8 cellular contexts compared by ENCODE assay signal in the genomic region with DNA sequence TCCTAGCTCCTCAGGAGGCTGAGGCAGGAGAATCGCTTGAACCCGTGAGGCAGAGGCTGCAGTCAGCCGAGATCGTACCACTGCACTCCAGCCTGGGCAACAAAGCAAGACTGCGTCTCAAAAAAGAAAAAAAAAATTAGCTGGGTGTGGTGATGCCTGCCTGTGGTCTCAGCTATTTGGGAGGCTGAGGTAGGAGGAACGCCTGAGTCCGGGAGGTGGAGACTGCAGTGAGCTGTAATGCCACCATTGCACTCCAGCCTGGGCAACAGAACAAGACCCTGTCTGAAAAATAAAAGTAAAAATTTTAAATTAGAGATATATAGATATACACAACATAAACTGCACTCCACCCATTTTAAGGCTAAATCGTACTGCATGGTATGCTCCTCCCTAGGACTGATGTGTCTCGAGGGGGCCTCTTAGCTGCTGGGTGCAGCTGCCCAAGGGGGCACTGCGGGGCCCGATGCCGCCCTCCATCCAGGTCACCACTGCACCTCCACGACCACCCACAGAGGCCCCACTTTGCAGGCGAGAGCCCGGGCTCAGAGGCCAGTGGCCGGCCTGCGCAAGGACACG. TPM values are rescaled to one million over a fixed set of nuclear protein-coding genes. Genes with fewer than 3 reads are reported as not detected.
DNase-seq lines count a peak whose midpoint lies in the region; ATAC-seq and TF ChIP-seq lines count a peak whose summit lies in the region.

No MANE protein-coding gene starts in this region.

- H3K27me3 Mint-ChIP-seq in activated T-helper 17 cell treated with anti-CD3 and anti-CD28 coated beads, Interleukin-2, amount 50 U/mL, for 72 hours: no peaks in the 10 kb centered on the region

- POLR2A ChIA-PET in BJ (lab: Charles Lee): interaction anchor here (0.8 to 1.0 kb wide), 2 partner anchors 41 to 104 kb away, joined by 3 read pairs; a partner anchor contains a TSS

- no peak overlapping the region for H3K27ac Mint-ChIP-seq in activated T-helper 17 cell treated with anti-CD3 and anti-CD28 coated beads, Interleukin-2, amount 50 U/mL, for 72 hours

- TF ChIP-seq CTCF in BJ (IDR thresholded peaks at IDR 0.05; ENCODE audit: insufficient read depth, low read depth, low read length) (peak; percentile 24; the same call in 1 of the 2 replicates), left lung (IDR thresholded peaks at IDR 0.05) (peak in 1 of 2 donors; percentile 20), tibial nerve (IDR thresholded peaks at IDR 0.05) (no peak)

- intact Hi-C loops in left lung (cut with DNase I): loop anchor here in 1 of 2 donors (5.0 kb wide), 1 partner anchor 41 kb away; a partner anchor contains a TSS

- peaks cover 8% of the 10 kb centered on the region for H3K36me3 Mint-ChIP-seq in activated T-helper 17 cell treated with anti-CD3 and anti-CD28 coated beads, Interleukin-2, amount 50 U/mL, for 72 hours (ENCODE audit: low read depth)

- H3K4me1 ChIP-seq in left lung (peaks cover 6 to 13% of the 10 kb centered on the region in 2 donors), tibial nerve (peaks cover 0 to 16% (median 2%) of the 10 kb centered on the region in 4 donors)

- peak; percentile 1 for ATAC-seq in GM21825 (IDR thresholded peaks at IDR 0.05; ENCODE audit: unreplicated experiment)
- ATAC-seq in activated T-helper 17 cell treated with anti-CD3 and anti-CD28 coated beads, Interleukin-2, amount 50 U/mL, for 72 hours (replicated peaks): peak; percentile 0
- no peak for ATAC-seq in left lung
- ATAC-seq in GM18907 (IDR thresholded peaks at IDR 0.05; ENCODE audit: unreplicated experiment): no peak
- no peak for ATAC-seq in esophagus mucosa

- H3K9me3 Mint-ChIP-seq in activated T-helper 17 cell treated with anti-CD3 and anti-CD28 coated beads, Interleukin-2, amount 50 U/mL, for 72 hours: no peaks in the 10 kb centered on the region

- no peaks in the 10 kb centered on the region for H3K27me3 ChIP-seq in BJ (ENCODE audit: control insufficient read depth, insufficient read depth, low read length)
- H3K27me3 ChIP-seq in left lung: no peaks in the 10 kb centered on the region
- no peaks in the 10 kb centered on the region for H3K27me3 ChIP-seq in tibial nerve

- H3K4me3 Mint-ChIP-seq in activated T-helper 17 cell treated with anti-CD3 and anti-CD28 coated beads, Interleukin-2, amount 50 U/mL, for 72 hours: peak overlapping the region; percentile 58

- H3K27ac ChIP-seq in left lung (peak overlapping the region; percentile 85 to 92), tibial nerve (peak overlapping the region; percentile 83 to 95 (median 90))

- no peak for TF ChIP-seq EP300 in tibial nerve (IDR thresholded peaks at IDR 0.05)

- peaks cover 11% of the 10 kb centered on the region for H3K4me1 Mint-ChIP-seq in activated T-helper 17 cell treated with anti-CD3 and anti-CD28 coated beads, Interleukin-2, amount 50 U/mL, for 72 hours

- WGBS in tibial nerve, 2 donors: 36 to 56% methylated on average over 9 to 15 of the region's 18 CpGs

- H3K9me3 ChIP-seq in left lung: no peaks in the 10 kb centered on the region
- no peaks in the 10 kb centered on the region for H3K9me3 ChIP-seq in tibial nerve

- CTCF ChIA-PET in BJ (lab: Yijun Ruan, JAX): interaction anchor here (0.6 to 2.5 kb wide), 11 partner anchors 9 to 1980 kb away, joined by 3 to 14 read pairs (median 4); a partner anchor contains a TSS

- H3K4me3 ChIP-seq in BJ (ENCODE audit: low read depth, low read length): peak overlapping the region; percentile 72
- H3K4me3 ChIP-seq in left lung: peak overlapping the region; percentile 64
- peak overlapping the region; percentile 57 to 83 (median 68) for H3K4me3 ChIP-seq in tibial nerve

- DNase-seq in BJ (ENCODE audit: low read depth) (no peak), left lung (no peak), tibial nerve (ENCODE audit: low spot score in 2 of 2) (no peak), AG08396 (ENCODE audit: low spot score) (no peak)

- TF ChIP-seq POLR2A in tibial nerve (IDR thresholded peaks at IDR 0.05): peak in 1 of 2 donors; percentile 19

- H3K36me3 ChIP-seq in BJ (ENCODE audit: control insufficient read depth, insufficient read depth, low read length) (no peaks in the 10 kb centered on the region), left lung (no peaks in the 10 kb centered on the region), tibial nerve (no peaks in the 10 kb centered on the region)

RNA-seq across cellular contexts. Expression of a gene that starts 40.9 kb away (rescaled TPM):
- 2.6 and 3.3 TPM in 2 replicates for polyA plus RNA-seq in BJ (2011; rRNA removed)
- polyA minus RNA-seq in BJ (2011; rRNA and poly(A)+ RNA removed): 8.2 and 11.5 TPM in 2 replicates
- total RNA-seq in activated T-helper 17 cell treated with anti-CD3 and anti-CD28 coated beads, Interleukin-2, amount 50 U/mL, for 72 hours: 10 to 100 TPM; 32.3 to 32.5 TPM
- total RNA-seq in left lung: 10 to 100 TPM; 25.0 to 29.2 TPM
- total RNA-seq in tibial nerve: 10 to 100 TPM; 24.5 to 47.3 (median 26.4) TPM
- 21.7 TPM for total RNA-seq in esophagus mucosa

Comparison
In these comparisons a context has a peak if more than half of its experiments do, and no peak if none do; other contexts are left out.
1. ATAC-seq: peak in GM21825 (single experiment) and activated T-helper 17 cell treated with anti-CD3 and anti-CD28 coated beads, Interleukin-2, amount 50 U/mL, for 72 hours (single experiment); none in left lung (single experiment), GM18907 (single experiment) and esophagus mucosa (single experiment).
2. Peak in every context shown above with its lines, with median percentiles within 50 percentile points of each other: H3K4me3 ChIP-seq.